In genomic region chr1:1135339-1136111, GRCh38 we compare ENCODE assay signal across 18 cellular contexts. TPM values are rescaled to one million over a fixed set of nuclear protein-coding genes. Genes with fewer than 3 reads are reported as not detected.
DNase-seq lines count a peak whose midpoint lies in the region; ATAC-seq, FAIRE-seq and TF ChIP-seq lines count a peak whose summit lies in the region.
"Had no signal": no experiment of that assay in that cellular context is flagged by ENCODE, and none has a peak within 500 bp of the region (broad histone marks: within the 10 kb centered on the region; RNA-seq: fewer than 3 reads in every experiment).

No MANE protein-coding gene starts in this region.

- no peak for DNase-seq in natural killer cell treated with Interleukin-12 subunit alpha and Interleukin-12 subunit beta and Interleukin-15 and Interleukin-18, amount 100 ng/mL, for 72 hours (ENCODE audit: low spot score)
- DNase-seq in natural killer cell (no peak), T-helper 17 cell (no peak), immature natural killer cell (no peak), transverse colon (no peak), HTR-8/SVneo (ENCODE audit: insufficient read length, low spot score) (no peak)
- DNase-seq: activated gamma-delta T cell treated with Interleukin-2 at 50 U/mL for 16 hours, AML-193, brain microvascular endothelial cell, endodermal cell, midbrain, NCI-H226 had no signal

- H3K9me3 ChIP-seq in T-helper 17 cell (ENCODE audit: control insufficient read depth, low read length, poor library complexity, severe bottlenecking) (no peaks in the 10 kb centered on the region), transverse colon (no peaks in the 10 kb centered on the region)
- H3K9me3 ChIP-seq: prostate gland had no signal

- H3K27me3 Mint-ChIP-seq in natural killer cell treated with Interleukin-12 subunit alpha and Interleukin-12 subunit beta and Interleukin-15 and Interleukin-18, amount 100 ng/mL, for 72 hours, result no peaks in the 10 kb centered on the region
- H3K27me3 Mint-ChIP-seq in natural killer cell (ENCODE audit: low read depth in 2 of 2), result no peaks in the 10 kb centered on the region
- no peaks in the 10 kb centered on the region for H3K27me3 Mint-ChIP-seq in T-helper 17 cell
- peaks cover 0 to 4% (median 3%) of the 10 kb centered on the region in 3 donors for H3K27me3 Mint-ChIP-seq in immature natural killer cell (ENCODE audit: low read depth in 3 of 3)

- no peak for TF ChIP-seq EP300 in transverse colon (IDR thresholded peaks at IDR 0.05; ENCODE audit: low read depth)

- H3K27ac Mint-ChIP-seq in natural killer cell treated with Interleukin-12 subunit alpha and Interleukin-12 subunit beta and Interleukin-15 and Interleukin-18, amount 100 ng/mL, for 72 hours, result peak overlapping the region in 1 of 2 donors; percentile 41
- peak overlapping the region in 1 of 2 donors; percentile 81 for H3K27ac Mint-ChIP-seq in natural killer cell
- peak overlapping the region; percentile 57 for H3K27ac Mint-ChIP-seq in T-helper 17 cell
- H3K27ac Mint-ChIP-seq in immature natural killer cell, result peak overlapping the region in 1 of 6 donors; percentile 7
- H3K27ac Mint-ChIP-seq: endodermal cell had no signal

- TF ChIP-seq CTCF in natural killer cell (IDR thresholded peaks at IDR 0.05), result no peak
- no peak for TF ChIP-seq CTCF in transverse colon (IDR thresholded peaks at IDR 0.05)

- in situ Hi-C loops in transverse colon (cut with MboI; ENCODE audit: low pct_ligation_motif_present in 1 of 4, low pct_unique_long_range_greater_than_20kb in 1 of 4, low sequenced_read_pairs in 3 of 4), result no loop called here

- peaks cover 12 to 69% (median 44%) of the 10 kb centered on the region in 4 donors for H3K4me1 ChIP-seq in transverse colon

- H3K4me3 Mint-ChIP-seq in natural killer cell treated with Interleukin-12 subunit alpha and Interleukin-12 subunit beta and Interleukin-15 and Interleukin-18, amount 100 ng/mL, for 72 hours, result peak overlapping the region; percentile 15
- H3K4me3 Mint-ChIP-seq in natural killer cell, result no peak overlapping the region
- peak overlapping the region; percentile 19 for H3K4me3 Mint-ChIP-seq in T-helper 17 cell
- peak overlapping the region in 3 of 5 donors; percentile 27 to 45 (median 38) for H3K4me3 Mint-ChIP-seq in immature natural killer cell
- H3K4me3 Mint-ChIP-seq: endodermal cell had no signal

- H3K4me1 Mint-ChIP-seq in natural killer cell treated with Interleukin-12 subunit alpha and Interleukin-12 subunit beta and Interleukin-15 and Interleukin-18, amount 100 ng/mL, for 72 hours (ENCODE audit: low read depth in 2 of 2), result peaks cover 0 to 6% of the 10 kb centered on the region in 2 donors
- H3K4me1 Mint-ChIP-seq in natural killer cell (peaks cover 0 to 10% of the 10 kb centered on the region in 2 donors), T-helper 17 cell (peaks cover 14% of the 10 kb centered on the region), immature natural killer cell (peaks cover 6 to 7% of the 10 kb centered on the region in 2 donors)
- H3K4me1 Mint-ChIP-seq: endodermal cell had no signal

- no peaks in the 10 kb centered on the region for H3K36me3 Mint-ChIP-seq in natural killer cell treated with Interleukin-12 subunit alpha and Interleukin-12 subunit beta and Interleukin-15 and Interleukin-18, amount 100 ng/mL, for 72 hours
- H3K36me3 Mint-ChIP-seq in natural killer cell, result no peaks in the 10 kb centered on the region
- H3K36me3 Mint-ChIP-seq in T-helper 17 cell (ENCODE audit: low read depth), result no peaks in the 10 kb centered on the region
- no peaks in the 10 kb centered on the region for H3K36me3 Mint-ChIP-seq in immature natural killer cell

- WGBS in transverse colon (ENCODE audit: low coverage in 1 of 2), 2 donors, result 57 to 64% methylated on average over 2 to 20 of the region's 20 CpGs

- FAIRE-seq in HTR-8/SVneo (lab: Jason Lieb, UNC), result no peak
- FAIRE-seq: GM12892 had no signal

- H3K4me3 ChIP-seq in transverse colon, result no peak overlapping the region
- H3K4me3 ChIP-seq: prostate gland, SK-N-MC had no signal

- H3K9me3 Mint-ChIP-seq in natural killer cell treated with Interleukin-12 subunit alpha and Interleukin-12 subunit beta and Interleukin-15 and Interleukin-18, amount 100 ng/mL, for 72 hours, result no peaks in the 10 kb centered on the region
- H3K9me3 Mint-ChIP-seq in natural killer cell (no peaks in the 10 kb centered on the region), immature natural killer cell (no peaks in the 10 kb centered on the region)
- H3K9me3 Mint-ChIP-seq: endodermal cell had no signal

- no peak for ATAC-seq in natural killer cell treated with Interleukin-12 subunit alpha and Interleukin-12 subunit beta and Interleukin-15 and Interleukin-18, amount 100 ng/mL, for 72 hours
- ATAC-seq in natural killer cell (no peak), T-helper 17 cell (no peak), GM21529 (IDR thresholded peaks at IDR 0.05; ENCODE audit: unreplicated experiment) (no peak), HG03460 (IDR thresholded peaks at IDR 0.05; ENCODE audit: unreplicated experiment) (no peak)

- TF ChIP-seq POLR2A in transverse colon (IDR thresholded peaks at IDR 0.05), result no peak

- peaks cover 13% of the 10 kb centered on the region for H3K27me3 ChIP-seq in transverse colon

- H3K36me3 ChIP-seq in transverse colon, result no peaks in the 10 kb centered on the region
- H3K36me3 ChIP-seq: brain microvascular endothelial cell, prostate gland had no signal

- peak overlapping the region; percentile 88 to 93 (median 92) for H3K27ac ChIP-seq in transverse colon
- H3K27ac ChIP-seq: brain microvascular endothelial cell, prostate gland, SK-N-MC had no signal

- intact Hi-C loops in natural killer cell (cut with micrococcal nuclease) (no loop called here), transverse colon (cut with DNase I; ENCODE audit: low total_unique reads) (no loop called here)

RNA-seq across cellular contexts. Expression of gene C1orf159, which starts 19.6 kb away (rescaled TPM):
- total RNA-seq in natural killer cell treated with Interleukin-12 subunit alpha and Interleukin-12 subunit beta and Interleukin-15 and Interleukin-18, amount 100 ng/mL, for 72 hours, result 10 to 100 TPM; 18.6 to 37.1 TPM
- total RNA-seq in natural killer cell, result 10 to 100 TPM; 19.6 to 25.1 (median 21.5) TPM
- 10 to 100 TPM; 13.4 to 17.1 TPM for total RNA-seq in T-helper 17 cell
- 1 to 10 TPM in 2 of 3 donors, under 1 TPM in 1; 0.99 to 7.5 (median 4.1) TPM for polyA plus RNA-seq in immature natural killer cell
- 100 to 1,000 TPM in 1 of 4 donors, 10 to 100 TPM in 3; 23.6 to 108 (median 47.3) TPM for total RNA-seq in transverse colon

RNA-seq across cellular contexts. Expression of gene TTLL10, which starts 38.2 kb away (rescaled TPM):
- total RNA-seq in natural killer cell treated with Interleukin-12 subunit alpha and Interleukin-12 subunit beta and Interleukin-15 and Interleukin-18, amount 100 ng/mL, for 72 hours, result under 1 TPM in 1 of 2 donors, not detected in 1; 0.31 TPM
- total RNA-seq in natural killer cell (1 to 10 TPM in 2 of 3 donors, under 1 TPM in 1; 0.23 to 1.7 (median 1.7) TPM), T-helper 17 cell (1 to 10 TPM in 1 of 2 donors, under 1 TPM in 1; 0.86 to 2.5 TPM), transverse colon (under 1 TPM in 2 of 4 donors, not detected in 2; 0.40 to 0.48 TPM)
- polyA plus RNA-seq in immature natural killer cell, result under 1 TPM; 0.68 to 0.83 (median 0.69) TPM
- total RNA-seq: temporal lobe had no signal
